12 cellular contexts compared by ENCODE assay signal in genomic region chr7:98116656-98117461, GRCh38. TPM values are rescaled to one million over a fixed set of nuclear protein-coding genes. Genes with fewer than 3 reads are reported as not detected.
DNase-seq lines count a peak whose midpoint lies in the region; ATAC-seq and TF ChIP-seq lines count a peak whose summit lies in the region.
"Had no signal": no experiment of that assay in that cellular context is flagged by ENCODE, and none has a peak within 500 bp of the region (broad histone marks: within the 10 kb centered on the region; RNA-seq: fewer than 3 reads in every experiment).

No MANE protein-coding gene starts in this region.

- H4K8ac ChIP-seq in IMR-90 (ENCODE audit: low read depth in 2 of 2, low read length in 2 of 2) = no peak overlapping the region

- H4K20me1 ChIP-seq in IMR-90 (ENCODE audit: insufficient read depth, low read length) = peaks cover 24% of the 10 kb centered on the region

- ATAC-seq in IMR-90 (ENCODE audit: low read depth) = peak; percentile 95
- peak; percentile 84 for ATAC-seq in mucosa of descending colon
- ATAC-seq in HG03095 (IDR thresholded peaks at IDR 0.05; ENCODE audit: unreplicated experiment) = no peak
- no peak for ATAC-seq in GM21825 (IDR thresholded peaks at IDR 0.05; ENCODE audit: unreplicated experiment)

- H3K9me3 Mint-ChIP-seq in endothelial cell (ENCODE audit: unreplicated experiment) = no peaks in the 10 kb centered on the region

- no peak overlapping the region for H3K18ac ChIP-seq in IMR-90 (ENCODE audit: low read depth, low read length)

- no peak overlapping the region for H3K27ac ChIP-seq in IMR-90 (ENCODE audit: insufficient read depth, low read length)
- H3K27ac ChIP-seq: C4-2B, suprapubic skin had no signal

- no peak for TF ChIP-seq POLR2A in IMR-90 (IDR thresholded peaks at IDR 0.05; ENCODE audit: low read depth, low read length)

- H2BK120ac ChIP-seq in IMR-90 (ENCODE audit: low read depth, low read length) = no peak overlapping the region

- TF ChIP-seq RAD21 in IMR-90 (IDR thresholded peaks at IDR 0.05; ENCODE audit: low read length) = no peak

- peaks cover 34 to 36% of the 10 kb centered on the region in 2 experiments for H3K79me1 ChIP-seq in IMR-90 (ENCODE audit: low read depth in 1 of 2, low read length in 2 of 2)

- H3K4me3 Mint-ChIP-seq in endothelial cell (ENCODE audit: unreplicated experiment) = peak overlapping the region; percentile 48

- TF ChIP-seq CTCF in IMR-90 (conservative IDR thresholded peaks at IDR 0.05; ENCODE audit: low read depth, low read length) = no peak
- TF ChIP-seq CTCF in endothelial cell (IDR thresholded peaks at IDR 0.05; ENCODE audit: unreplicated experiment) = no peak
- no peak for TF ChIP-seq CTCF in mucosa of descending colon (IDR thresholded peaks at IDR 0.05)

- H2AFZ ChIP-seq in IMR-90 (replicated peaks; ENCODE audit: low read length, poor library complexity) = peak overlapping the region; percentile 15

- H3K4me3 ChIP-seq in IMR-90 (ENCODE audit: insufficient read depth, low read depth, low read length) (no peak overlapping the region), mucosa of descending colon (no peak overlapping the region)
- H3K4me3 ChIP-seq: suprapubic skin had no signal

- H3K36me3 ChIP-seq in IMR-90 (ENCODE audit: control insufficient read depth, insufficient read depth, low read length) (no peaks in the 10 kb centered on the region), mucosa of descending colon (ENCODE audit: low read depth) (no peaks in the 10 kb centered on the region)
- H3K36me3 ChIP-seq: suprapubic skin had no signal

- H3K36me3 Mint-ChIP-seq in endothelial cell (ENCODE audit: low read depth, unreplicated experiment) = peaks cover 5% of the 10 kb centered on the region

- H4K91ac ChIP-seq in IMR-90 (ENCODE audit: insufficient read depth, low read depth, low read length) = no peak overlapping the region

- H3K9me3 ChIP-seq in IMR-90 (ENCODE audit: control insufficient read depth, insufficient read depth, low read length) (no peaks in the 10 kb centered on the region), mucosa of descending colon (no peaks in the 10 kb centered on the region)
- H3K9me3 ChIP-seq: suprapubic skin had no signal

- peaks cover 7% of the 10 kb centered on the region for H3K4me1 ChIP-seq in IMR-90 (ENCODE audit: control insufficient read depth, insufficient read depth, low read length)
- peaks cover 7% of the 10 kb centered on the region for H3K4me1 ChIP-seq in mucosa of descending colon (ENCODE audit: low read depth)
- H3K4me1 ChIP-seq: suprapubic skin had no signal

- no peak overlapping the region; the same call in 1 of the 2 replicates for H3K4ac ChIP-seq in IMR-90 (ENCODE audit: low read depth, low read length)

- H3K27ac Mint-ChIP-seq in endothelial cell (ENCODE audit: unreplicated experiment) = peak overlapping the region; percentile 70

- intact Hi-C loops in IMR-90 (cut with micrococcal nuclease) = loop anchor here (10.0 kb wide), 1 partner anchor 728 kb away; no protein-coding TSS in a partner anchor
- intact Hi-C loops in mucosa of descending colon (cut with DNase I, micrococcal nuclease) = no loop called here

- DNase-seq in EH (ENCODE audit: low read depth) (peak; percentile 37), IMR-90 (peak; percentile 75), endothelial cell (ENCODE audit: low spot score) (no peak), mucosa of descending colon (no peak), NCI-H1092 (lab: John Stamatoyannopoulos, UW) (no peak)
- DNase-seq in stimulated activated CD4-positive, alpha-beta T cell treated with anti-CD3 and anti-CD28 coated beads, Interleukin-2, amount 100 ng/mL, for 24 hours = no peak
- DNase-seq: activated effector memory CD4-positive, alpha-beta T cell treated with Interleukin-2 at 50 U/mL for 16 hours; T-helper 2 cell had no signal

- POLR2A ChIA-PET in IMR-90 (lab: Charles Lee; ENCODE audit: unreplicated experiment) = no interaction called here

- no peak overlapping the region for H2BK5ac ChIP-seq in IMR-90 (ENCODE audit: low read depth, low read length, poor library complexity, severe bottlenecking)

- H3K56ac ChIP-seq in IMR-90 (ENCODE audit: extremely low read depth, insufficient read depth, low read length) = no peak overlapping the region

- no peak overlapping the region for H2AK9ac ChIP-seq in IMR-90 (replicated peaks; ENCODE audit: low read depth, low read length, poor library complexity)

- H3K9ac ChIP-seq in IMR-90 (ENCODE audit: low read depth, low read length) = no peak overlapping the region

- peaks cover 7% of the 10 kb centered on the region for H3K27me3 Mint-ChIP-seq in endothelial cell (ENCODE audit: unreplicated experiment)

- H2BK15ac ChIP-seq in IMR-90 (ENCODE audit: low read depth, low read length) = no peak overlapping the region

- CTCF ChIA-PET in IMR-90 (lab: Yijun Ruan, JAX) = interaction anchor here (1.1 to 1.9 kb wide), 2 partner anchors 26 to 52 kb away, joined by 3 to 9 read pairs; no protein-coding TSS in a partner anchor

- H2AK5ac ChIP-seq in IMR-90 (ENCODE audit: low read depth, low read length) = peak overlapping the region; percentile 49; the same call in 1 of the 2 replicates

- no peak overlapping the region for H4K5ac ChIP-seq in IMR-90 (ENCODE audit: low read depth, low read length)

- H3K9me1 ChIP-seq in IMR-90 (ENCODE audit: insufficient read depth, low read length) = peaks cover 10% of the 10 kb centered on the region

- no CpG with 5 or more reads among the region's 7 CpGs for WGBS in IMR-90 (ENCODE audit: extremely low coverage in 2 of 2, insufficient read length in 1 of 2), 2 experiments

- no peaks in the 10 kb centered on the region for H3K27me3 ChIP-seq in IMR-90 (ENCODE audit: control insufficient read depth, insufficient read depth, low read length)
- H3K27me3 ChIP-seq: suprapubic skin had no signal

- peak overlapping the region; percentile 44 for H3K4me2 ChIP-seq in IMR-90 (ENCODE audit: low read depth, low read length)

- in situ Hi-C loops in IMR-90 (cut with MboI; ENCODE audit: low sequenced_read_pairs) = no loop called here

- H3K14ac ChIP-seq in IMR-90 (replicated peaks; ENCODE audit: low read depth, low read length) = 0 out of 2 replicates have a peak overlapping the region, but pooled peaks have one; percentile 7

- dilution Hi-C loops in IMR-90 (cut with HindIII; ENCODE audit: low sequenced_read_pairs, unreplicated experiment) = no loop called here

- no peak overlapping the region for H2BK20ac ChIP-seq in IMR-90 (ENCODE audit: low read depth, low read length)

- no peak overlapping the region for H3K23ac ChIP-seq in IMR-90 (ENCODE audit: low read depth, low read length)

- H3K4me1 Mint-ChIP-seq in endothelial cell (ENCODE audit: unreplicated experiment) = peaks cover 53% of the 10 kb centered on the region

- BruUV-seq in IMR-90 (replicated peaks; lab: Mats Ljungman, UMichigan) = no TSS peak

TF ChIP-seq in IMR-90, 13 proteins besides CTCF, POLR2A, EP300 and RAD21:
- TF ChIP-seq BHLHE40 (IDR thresholded peaks at IDR 0.05; ENCODE audit: low read depth, low read length) (0 out of 2 replicates have a peak, but pooled peaks have one; percentile 26), RCOR1 (IDR thresholded peaks at IDR 0.05; ENCODE audit: insufficient replicate concordance, low read length) (no peak), FOS (IDR thresholded peaks at IDR 0.05; ENCODE audit: low read depth, low read length) (0 out of 2 replicates have a peak, but pooled peaks have one; percentile 28)

RNA-seq across cellular contexts. Expression of gene LMTK2, which starts 10.2 kb away (rescaled TPM):
- total RNA-seq in IMR-90 (2012; rRNA removed) (5.0 and 5.3 TPM in 2 replicates), endothelial cell (ENCODE audit: unreplicated experiment) (32.5 TPM), mucosa of descending colon (10 to 100 TPM; 48.6 to 70.2 (median 52.9) TPM)
- 4.2 and 4.4 TPM in 2 replicates for polyA plus RNA-seq in IMR-90 (2012; rRNA removed)
- 1.9 and 2.9 TPM in 2 replicates for polyA plus RNA-seq in IMR-90 (2012; cell fraction: cytosol; rRNA removed)
- 7.0 and 7.3 TPM in 2 replicates for polyA plus RNA-seq in IMR-90 (2012; cell fraction: nucleus; rRNA removed; ENCODE audit: low replicate concordance)

Comparison
In these comparisons a context has a peak if more than half of its experiments do, and no peak if none do; other contexts are left out.
1. DNase-seq: peak in EH (single experiment) and IMR-90 (single experiment); none in endothelial cell (single experiment), mucosa of descending colon (0 of 3), NCI-H1092 (single experiment) and stimulated activated CD4-positive, alpha-beta T cell treated with anti-CD3 and anti-CD28 coated beads, Interleukin-2, amount 100 ng/mL, for 24 hours (0 of 2).
2. ATAC-seq: peak in IMR-90 (single experiment) and mucosa of descending colon (single experiment); none in HG03095 (single experiment) and GM21825 (single experiment).